ENCODE assay signal across 25 cellular contexts in the genomic region with DNA sequence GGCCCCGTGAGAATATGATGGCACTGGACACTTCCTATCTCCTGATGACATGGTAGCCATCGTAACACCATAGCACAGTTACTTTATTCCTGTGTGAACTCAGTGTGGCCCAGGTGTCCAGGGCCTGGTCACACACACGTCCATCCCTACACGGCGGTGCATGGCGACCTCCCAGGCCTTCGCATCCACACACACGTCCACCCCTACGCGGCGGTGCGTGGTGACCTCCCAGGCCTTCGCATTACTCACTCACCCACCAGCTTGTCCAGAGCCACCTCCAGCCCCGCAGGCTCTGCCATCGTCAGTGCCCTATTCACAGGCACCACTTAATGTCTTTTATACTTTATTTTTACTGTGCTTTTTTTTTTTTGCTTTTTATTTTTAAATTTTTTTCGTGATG. TPM values are rescaled to one million over a fixed set of nuclear protein-coding genes. Genes with fewer than 3 reads are reported as not detected.
"Had no signal": no experiment of that assay in that cellular context is flagged by ENCODE, and none has a peak within 500 bp of the region (broad histone marks: within the 10 kb centered on the region; RNA-seq: fewer than 3 reads in every experiment).

No MANE protein-coding gene starts in this region.

- H3K27me3 ChIP-seq: colonic mucosa, esophagus squamous epithelium, gastrocnemius medialis, heart right ventricle, left lung had no signal

- H3K36me3 ChIP-seq: colonic mucosa, gastrocnemius medialis had no signal

- H3K4me3 ChIP-seq: colonic mucosa, esophagus squamous epithelium, gastrocnemius medialis, heart right ventricle, left lung, lower lobe of right lung, mucosa of descending colon had no signal

- ATAC-seq: effector memory CD8-positive, alpha-beta T cell; gastrocnemius medialis; mucosa of descending colon had no signal

- DNase-seq: colonic mucosa; cortex of kidney; effector CD8-positive, alpha-beta T cell; effector memory CD8-positive, alpha-beta T cell; endodermal cell; erythroblast; esophagus squamous epithelium; foreskin fibroblast; foreskin melanocyte; gastrocnemius medialis; glutamatergic neuron; head of caudate nucleus; heart right ventricle; hippocampal formation; left lung; left ventricle myocardium superior; lower lobe of right lung; mesenchymal stem cell; mucosa of descending colon; naive B cell had no signal

- H3K4me1 ChIP-seq: colonic mucosa, gastrocnemius medialis, heart right ventricle, left lung, lower lobe of right lung had no signal

- FAIRE-seq: endometrium, islet of Langerhans, keratinocyte had no signal

- H3K27ac ChIP-seq: colonic mucosa, epithelial cell of prostate, esophagus squamous epithelium, gastrocnemius medialis, heart right ventricle, left lung, lower lobe of right lung had no signal

- H3K9me3 ChIP-seq: colonic mucosa, esophagus squamous epithelium, gastrocnemius medialis, left lung, lower lobe of right lung, mucosa of descending colon had no signal

RNA-seq across cellular contexts. Expression of gene TEX22, which starts 39.4 kb away (rescaled TPM):
- total RNA-seq: gastrocnemius medialis, mesenteric fat pad had no signal
